In genomic region chrX:116657071-116657470, GRCh38 we compare ENCODE assay signal across 18 cellular contexts.
"Had no signal": no experiment of that assay in that cellular context is flagged by ENCODE, and none has a peak within 500 bp of the region (broad histone marks: within the 10 kb centered on the region; RNA-seq: fewer than 3 reads in every experiment).

No MANE protein-coding gene starts in this region.

- H3K27ac Mint-ChIP-seq: activated naive CD4-positive, alpha-beta T cell treated with anti-CD3 and anti-CD28 coated beads, Interleukin-2, amount 50 U/mL, for 72 hours; natural killer cell treated with Interleukin-12 subunit alpha and Interleukin-12 subunit beta and Interleukin-15 and Interleukin-18, amount 100 ng/mL, for 72 hours; stimulated activated effector memory CD8-positive, alpha-beta T cell treated with anti-CD3 and anti-CD28 coated beads, Interleukin-12 subunit alpha, Interleukin-12 subunit beta, amount 100 ng/mL, for 72 hours had no signal

- H3K9ac ChIP-seq: parathyroid adenoma had no signal

- H3K36me3 Mint-ChIP-seq: activated naive CD4-positive, alpha-beta T cell treated with anti-CD3 and anti-CD28 coated beads, Interleukin-2, amount 50 U/mL, for 72 hours; natural killer cell treated with Interleukin-12 subunit alpha and Interleukin-12 subunit beta and Interleukin-15 and Interleukin-18, amount 100 ng/mL, for 72 hours; stimulated activated effector memory CD8-positive, alpha-beta T cell treated with anti-CD3 and anti-CD28 coated beads, Interleukin-12 subunit alpha, Interleukin-12 subunit beta, amount 100 ng/mL, for 72 hours had no signal

- H3K4me3 Mint-ChIP-seq: natural killer cell treated with Interleukin-12 subunit alpha and Interleukin-12 subunit beta and Interleukin-15 and Interleukin-18, amount 100 ng/mL, for 72 hours; stimulated activated effector memory CD8-positive, alpha-beta T cell treated with anti-CD3 and anti-CD28 coated beads, Interleukin-12 subunit alpha, Interleukin-12 subunit beta, amount 100 ng/mL, for 72 hours had no signal

- H3K9me3 Mint-ChIP-seq: activated naive CD4-positive, alpha-beta T cell treated with anti-CD3 and anti-CD28 coated beads, Interleukin-2, amount 50 U/mL, for 72 hours; stimulated activated effector memory CD8-positive, alpha-beta T cell treated with anti-CD3 and anti-CD28 coated beads, Interleukin-12 subunit alpha, Interleukin-12 subunit beta, amount 100 ng/mL, for 72 hours had no signal

- H3K27me3 ChIP-seq: hepatocyte, testis, upper lobe of right lung had no signal

- ATAC-seq: activated naive CD4-positive, alpha-beta T cell treated with anti-CD3 and anti-CD28 coated beads, Interleukin-2, amount 50 U/mL, for 72 hours; left cardiac atrium; lower lobe of right lung; natural killer cell treated with Interleukin-12 subunit alpha and Interleukin-12 subunit beta and Interleukin-15 and Interleukin-18, amount 100 ng/mL, for 72 hours; sciatic nerve; stimulated activated effector memory CD8-positive, alpha-beta T cell treated with anti-CD3 and anti-CD28 coated beads, Interleukin-12 subunit alpha, Interleukin-12 subunit beta, amount 100 ng/mL, for 72 hours; upper lobe of right lung had no signal

- H3K27ac ChIP-seq: epithelial cell of prostate, hepatocyte, lower lobe of right lung, parathyroid adenoma, testis, upper lobe of right lung had no signal

- H3K27me3 Mint-ChIP-seq: natural killer cell treated with Interleukin-12 subunit alpha and Interleukin-12 subunit beta and Interleukin-15 and Interleukin-18, amount 100 ng/mL, for 72 hours had no signal

- DNase-seq: activated CD4-positive, alpha-beta T cell treated with anti-CD3 and anti-CD28 coated beads, Interleukin-2, amount 50 U/mL, for 4 hours; activated gamma-delta T cell treated with Interleukin-2 at 50 U/mL for 16 hours; dermis blood vessel endothelial cell; effector memory CD4-positive, alpha-beta T cell; foreskin fibroblast; left cardiac atrium; lower lobe of right lung; stimulated activated CD4-positive, alpha-beta T cell treated with anti-CD3 and anti-CD28 coated beads, Interleukin-4, amount 100 ng/mL, for 24 hours; testis; upper lobe of right lung had no signal

- H3K4me1 ChIP-seq: lower lobe of right lung, parathyroid adenoma, testis, upper lobe of right lung had no signal

- H3K79me2 ChIP-seq: hepatocyte, parathyroid adenoma had no signal

- H3K4me2 ChIP-seq: hepatocyte, smooth muscle cell had no signal

- H3K4me3 ChIP-seq: hepatocyte, lower lobe of right lung, smooth muscle cell, testis, upper lobe of right lung had no signal

- H3K9me3 ChIP-seq: lower lobe of right lung, testis, upper lobe of right lung had no signal

- H3K36me3 ChIP-seq: lower lobe of right lung, upper lobe of right lung had no signal

- H3K4me1 Mint-ChIP-seq: stimulated activated effector memory CD8-positive, alpha-beta T cell treated with anti-CD3 and anti-CD28 coated beads, Interleukin-12 subunit alpha, Interleukin-12 subunit beta, amount 100 ng/mL, for 72 hours had no signal

- H2AFZ ChIP-seq: hepatocyte, parathyroid adenoma had no signal
